In the genomic region with DNA sequence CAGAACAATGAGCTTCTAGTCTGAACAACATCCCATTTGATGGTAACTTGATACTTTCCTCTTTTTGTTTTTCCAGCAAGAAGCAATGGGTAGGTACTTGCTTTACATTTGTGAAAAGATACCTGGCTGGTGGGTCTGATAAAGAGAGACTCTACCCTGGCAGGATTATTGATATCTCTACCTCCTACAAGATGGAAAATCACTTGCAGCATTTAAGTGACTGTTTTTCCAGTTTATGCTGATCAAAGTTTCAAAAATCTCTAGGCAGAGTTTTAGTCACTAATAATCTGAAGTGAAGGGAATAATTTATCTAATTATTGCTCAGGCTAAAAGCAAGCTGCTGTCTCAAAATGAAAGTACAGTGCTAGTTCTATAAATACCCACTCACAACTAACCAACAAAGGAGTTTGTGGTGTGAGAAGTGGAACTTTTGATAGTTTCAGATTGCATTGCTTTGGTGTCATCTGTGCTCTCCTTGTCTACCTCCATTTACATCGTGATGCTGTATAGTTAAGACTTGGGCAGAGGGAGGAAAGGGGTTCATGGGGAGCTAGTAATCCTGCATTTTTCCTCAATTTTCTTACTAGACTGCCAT, we compare ENCODE assay signal across 9 cellular contexts.
A peak's percentile ranks its signal among the peaks of the same experiment; 100 is the strongest.
DNase-seq lines count a peak whose midpoint lies in the region; ATAC-seq, FAIRE-seq and TF ChIP-seq lines count a peak whose summit lies in the region.
"Had no signal": no experiment of that assay in that cellular context is flagged by ENCODE, and none has a peak within 500 bp of the region (broad histone marks: within the 10 kb centered on the region; RNA-seq: fewer than 3 reads in every experiment).

No MANE protein-coding gene starts in this region.

- TF ChIP-seq EP300 in transverse colon (IDR thresholded peaks at IDR 0.05; ENCODE audit: low read depth) = no peak

- TF ChIP-seq CTCF in KMS-11 (conservative IDR thresholded peaks at IDR 0.05; ENCODE audit: low read depth, low read length) = no peak
- no peak for TF ChIP-seq CTCF in natural killer cell (IDR thresholded peaks at IDR 0.05)
- no peak for TF ChIP-seq CTCF in transverse colon (IDR thresholded peaks at IDR 0.05)
- TF ChIP-seq CTCF in osteocyte (IDR thresholded peaks at IDR 0.05) = no peak

- H3K27ac Mint-ChIP-seq in natural killer cell (no peak overlapping the region), osteocyte (ENCODE audit: unreplicated experiment) (no peak overlapping the region)

- no peak for DNase-seq in natural killer cell
- no peak for DNase-seq in transverse colon
- DNase-seq in osteocyte (ENCODE audit: extremely low spot score, unreplicated experiment) = no peak
- DNase-seq in T1000 (lab: John Stamatoyannopoulos, UW) = no peak
- no peak for DNase-seq in HTR-8/SVneo (ENCODE audit: insufficient read length, low spot score)

- peak overlapping the region; percentile 11; the same call in 1 of the 2 replicates for H2AFZ ChIP-seq in KMS-11 (ENCODE audit: low read depth)

- H3K9me3 Mint-ChIP-seq in natural killer cell (no peaks in the 10 kb centered on the region), osteocyte (ENCODE audit: unreplicated experiment) (peaks cover 3% of the 10 kb centered on the region)

- no peaks in the 10 kb centered on the region for H3K79me2 ChIP-seq in KMS-11 (ENCODE audit: insufficient read depth, low read depth)

- peak overlapping the region; percentile 94 for H3K4me2 ChIP-seq in KMS-11

- peak overlapping the region; percentile 77 for H3K27ac ChIP-seq in KMS-11
- H3K27ac ChIP-seq in transverse colon = no peak overlapping the region
- H3K27ac ChIP-seq: pancreas had no signal

- peaks cover 0 to 2% of the 10 kb centered on the region in 2 donors for H3K27me3 Mint-ChIP-seq in natural killer cell (ENCODE audit: low read depth in 2 of 2)
- no peaks in the 10 kb centered on the region for H3K27me3 Mint-ChIP-seq in osteocyte (ENCODE audit: unreplicated experiment)

- intact Hi-C loops in natural killer cell (cut with micrococcal nuclease) = loop anchor here (1.0 kb wide), 1 partner anchor 244 kb away; no protein-coding TSS in a partner anchor
- intact Hi-C loops in transverse colon (cut with DNase I; ENCODE audit: low total_unique reads) = loop anchor here (5.0 kb wide), 1 partner anchor 240 kb away; no protein-coding TSS in a partner anchor

- no peak for TF ChIP-seq POLR2A in transverse colon (IDR thresholded peaks at IDR 0.05)

- H3K4me3 ChIP-seq in KMS-11 (IDR thresholded peaks at IDR 0.05; ENCODE audit: insufficient read depth, low read depth, low read length) (no peak overlapping the region), transverse colon (no peak overlapping the region)
- H3K4me3 ChIP-seq: pancreas had no signal

- H3K4me1 ChIP-seq in KMS-11 (ENCODE audit: low read depth, poor library complexity, severe bottlenecking) = peaks cover 48% of the 10 kb centered on the region
- peaks cover 0 to 6% (median 0%) of the 10 kb centered on the region in 4 donors for H3K4me1 ChIP-seq in transverse colon
- H3K4me1 ChIP-seq: pancreas had no signal

- H3K36me3 Mint-ChIP-seq in natural killer cell (no peaks in the 10 kb centered on the region), osteocyte (ENCODE audit: unreplicated experiment) (no peaks in the 10 kb centered on the region)

- peak overlapping the region; percentile 41 for H3K9ac ChIP-seq in KMS-11

- in situ Hi-C loops in transverse colon (cut with MboI; ENCODE audit: low pct_ligation_motif_present in 1 of 4, low pct_unique_long_range_greater_than_20kb in 1 of 4, low sequenced_read_pairs in 3 of 4) = loop anchor here (5.0 to 10.0 kb wide), 3 partner anchors 240 to 248 kb away; no protein-coding TSS in a partner anchor

- H3K36me3 ChIP-seq in KMS-11 (ENCODE audit: insufficient read depth) = no peaks in the 10 kb centered on the region
- no peaks in the 10 kb centered on the region for H3K36me3 ChIP-seq in transverse colon
- H3K36me3 ChIP-seq: pancreas had no signal

- H4K20me1 ChIP-seq in KMS-11 (ENCODE audit: insufficient read depth) = no peaks in the 10 kb centered on the region

- WGBS in transverse colon (ENCODE audit: low coverage in 1 of 2), 2 donors = 67 to 81% methylated on average over 1 of the region's 1 CpG

- no peaks in the 10 kb centered on the region for H3K27me3 ChIP-seq in KMS-11 (ENCODE audit: insufficient read depth, low read depth)
- H3K27me3 ChIP-seq in transverse colon = no peaks in the 10 kb centered on the region
- H3K27me3 ChIP-seq: pancreas had no signal

- H3K4me3 Mint-ChIP-seq in natural killer cell (no peak overlapping the region), osteocyte (ENCODE audit: unreplicated experiment) (no peak overlapping the region)

- no peaks in the 10 kb centered on the region for H3K9me3 ChIP-seq in transverse colon
- H3K9me3 ChIP-seq: pancreas had no signal

- ATAC-seq in GM18520 (IDR thresholded peaks at IDR 0.05; ENCODE audit: unreplicated experiment) = peak; percentile 86
- ATAC-seq in GM21529 (IDR thresholded peaks at IDR 0.05; ENCODE audit: unreplicated experiment) = peak; percentile 84
- peak in 2 of 3 donors; percentile 33 to 40 for ATAC-seq in natural killer cell

- no peak for FAIRE-seq in HTR-8/SVneo (lab: Jason Lieb, UNC)
- FAIRE-seq: pancreas had no signal

- H3K4me1 Mint-ChIP-seq in natural killer cell = no peaks in the 10 kb centered on the region
- H3K4me1 Mint-ChIP-seq in osteocyte (ENCODE audit: unreplicated experiment) = peaks cover 10% of the 10 kb centered on the region
